13 cellular contexts compared by ENCODE assay signal in genomic region chr6:11120273-11121005, GRCh38. TPM values are rescaled to one million over a fixed set of nuclear protein-coding genes. Genes with fewer than 3 reads are reported as not detected.
DNase-seq lines count a peak whose midpoint lies in the region; ATAC-seq and TF ChIP-seq lines count a peak whose summit lies in the region.
"Had no signal": no experiment of that assay in that cellular context is flagged by ENCODE, and none has a peak within 500 bp of the region (broad histone marks: within the 10 kb centered on the region; RNA-seq: fewer than 3 reads in every experiment).

No MANE protein-coding gene starts in this region.

- intact Hi-C loops in lower leg skin (cut with DNase I; ENCODE audit: low total_unique reads), result no loop called here

- 54 to 55% methylated on average over 4 of the region's 4 CpGs for WGBS in lower leg skin, 2 donors

- in situ Hi-C loops in astrocyte of the spinal cord (cut with HindIII; ENCODE audit: low sequenced_read_pairs), result no loop called here

- DNase-seq in ELR (ENCODE audit: low read depth) (peak; percentile 68), NCI-H146 treated with DMSO at 0.1 percent for 48 hours (lab: John Stamatoyannopoulos, UW; ENCODE audit: unreplicated experiment) (peak; percentile 41), astrocyte of the spinal cord (ENCODE audit: low read depth, low spot score) (peak; percentile 62), left kidney (ENCODE audit: low read depth, low spot score) (peak; percentile 24), cerebellum (ENCODE audit: low spot score) (no peak), lower leg skin (ENCODE audit: low spot score in 2 of 2) (no peak), NCI-H1092 (lab: John Stamatoyannopoulos, UW) (no peak)
- DNase-seq: dorsolateral prefrontal cortex, NCI-H524 treated with DMSO at 0.1 percent for 48 hours, right lobe of liver, upper lobe of left lung had no signal

- H3K4me3 ChIP-seq in astrocyte of the spinal cord (ENCODE audit: low read depth, low read length), result no peak overlapping the region
- H3K4me3 ChIP-seq in lower leg skin (ENCODE audit: low read depth, poor library complexity, severe bottlenecking), result no peak overlapping the region
- H3K4me3 ChIP-seq: dorsolateral prefrontal cortex, right lobe of liver, upper lobe of left lung had no signal

- no peak for TF ChIP-seq POLR2A in lower leg skin (IDR thresholded peaks at IDR 0.05)

- TF ChIP-seq CTCF in astrocyte of the spinal cord (IDR thresholded peaks at IDR 0.05; ENCODE audit: low read depth, low read length), result no peak
- no peak for TF ChIP-seq CTCF in lower leg skin (IDR thresholded peaks at IDR 0.05)

- no peak for ATAC-seq in GM18873 (IDR thresholded peaks at IDR 0.05; ENCODE audit: low FRiP score, unreplicated experiment)
- ATAC-seq: HepG2, right lobe of liver had no signal

RNA-seq across cellular contexts. Expression of gene ERVFRD-1, which starts 8.9 kb away (rescaled TPM):
- total RNA-seq in cerebellum, result not detected
- under 1 TPM in 1 of 4 donors, not detected in 3; 0.42 TPM for total RNA-seq in lower leg skin
- total RNA-seq: HepG2 had no signal

RNA-seq across cellular contexts. Expression of gene SMIM13, which starts 26.8 kb away (rescaled TPM):
- total RNA-seq in cerebellum, result 75.2 TPM
- total RNA-seq in lower leg skin, result 10 to 100 TPM in 3 of 4 donors, 1 to 10 TPM in 1; 7.6 to 13.9 (median 10.2) TPM

Comparison
In these comparisons a context has a peak if more than half of its experiments do, and no peak if none do; other contexts are left out.
1. DNase-seq: peak in ELR (single experiment), NCI-H146 treated with DMSO at 0.1 percent for 48 hours (single experiment), astrocyte of the spinal cord (single experiment) and left kidney (single experiment); none in cerebellum (single experiment), lower leg skin (0 of 2) and NCI-H1092 (single experiment).